16 cellular contexts compared by ENCODE assay signal in genomic region chr4:23885943-23886590, GRCh38. TPM values are rescaled to one million over a fixed set of nuclear protein-coding genes. Genes with fewer than 3 reads are reported as not detected.
DNase-seq lines count a peak whose midpoint lies in the region; ATAC-seq and TF ChIP-seq lines count a peak whose summit lies in the region.
"Had no signal": no experiment of that assay in that cellular context is flagged by ENCODE, and none has a peak within 500 bp of the region (broad histone marks: within the 10 kb centered on the region; RNA-seq: fewer than 3 reads in every experiment).

No MANE protein-coding gene starts in this region.

- intact Hi-C loops in left ventricle myocardium superior (cut with micrococcal nuclease) (no loop called here), left lung (cut with DNase I) (no loop called here)

- H3K36me3 Mint-ChIP-seq in HFFc6 (ENCODE audit: low read depth): no peaks in the 10 kb centered on the region

- no peak for DNase-seq in right atrium auricular region (ENCODE audit: low spot score)
- DNase-seq in left ventricle myocardium superior: no peak
- DNase-seq in epithelial cell of proximal tubule (ENCODE audit: low read depth): no peak
- no peak for DNase-seq in left lung
- DNase-seq in nucleus accumbens (lab: John Stamatoyannopoulos, UW): no peak
- no peak for DNase-seq in HFFc6
- DNase-seq: CD8-positive, alpha-beta memory T cell; DMS79 treated with DMSO at 0.1 percent for 48 hours; NCI-H1105 treated with DMSO at 0.1 percent for 48 hours; NCI-H2029 treated with DMSO at 0.1 percent for 48 hours; NCI-H82; PC-9 had no signal

- peak overlapping the region; percentile 75 for H3K4me2 ChIP-seq in parathyroid adenoma (ENCODE audit: low read length)
- H3K4me2 ChIP-seq: A549; BLaER1 treated with 17β-estradiol and CSF1 and Interleukin-3, amounts not matched to agents 10 nM and 100 nM; PC-9 had no signal

- no peaks in the 10 kb centered on the region for H3K79me2 ChIP-seq in parathyroid adenoma

- H3K27me3 ChIP-seq in right atrium auricular region: no peaks in the 10 kb centered on the region
- H3K27me3 ChIP-seq in parathyroid adenoma (ENCODE audit: control insufficient read depth, insufficient read depth, low read length): no peaks in the 10 kb centered on the region
- peaks cover 0 to 3% of the 10 kb centered on the region in 2 donors for H3K27me3 ChIP-seq in left lung
- H3K27me3 ChIP-seq: BLaER1 treated with 17β-estradiol and CSF1 and Interleukin-3, amounts not matched to agents 10 nM and 100 nM had no signal

- no peak overlapping the region for H3K4me3 Mint-ChIP-seq in HFFc6
- H3K4me3 Mint-ChIP-seq: CD8-positive, alpha-beta memory T cell had no signal

- H3K36me3 ChIP-seq in right atrium auricular region (peaks cover 10% of the 10 kb centered on the region), parathyroid adenoma (ENCODE audit: control insufficient read depth, insufficient read depth, low read length) (no peaks in the 10 kb centered on the region), left lung (no peaks in the 10 kb centered on the region)
- H3K36me3 ChIP-seq: BLaER1 treated with 17β-estradiol and CSF1 and Interleukin-3, amounts not matched to agents 10 nM and 100 nM had no signal

- peaks cover 3% of the 10 kb centered on the region; the same call in 1 of the 2 replicates for H3K9me3 Mint-ChIP-seq in HFFc6

- H3K27ac ChIP-seq in right atrium auricular region: peak overlapping the region; percentile 86 to 94
- H3K27ac ChIP-seq in parathyroid adenoma: peak overlapping the region; percentile 98
- no peak overlapping the region for H3K27ac ChIP-seq in left lung
- H3K27ac ChIP-seq: A549; BLaER1 treated with 17β-estradiol and CSF1 and Interleukin-3, amounts not matched to agents 10 nM and 100 nM; PC-9 had no signal

- H3K27me3 Mint-ChIP-seq in HFFc6 (ENCODE audit: insufficient read depth): no peaks in the 10 kb centered on the region

- H3K4me3 ChIP-seq in right atrium auricular region (peak overlapping the region; percentile 22 to 59), epithelial cell of proximal tubule (ENCODE audit: low read depth, low read length) (peak overlapping the region; percentile 81), parathyroid adenoma (ENCODE audit: low read depth, low read length) (peak overlapping the region; percentile 95), left lung (no peak overlapping the region)
- H3K4me3 ChIP-seq: A549; BLaER1 treated with 17β-estradiol and CSF1 and Interleukin-3, amounts not matched to agents 10 nM and 100 nM; PC-9 had no signal

- no peak overlapping the region for H3K9ac ChIP-seq in parathyroid adenoma
- H3K9ac ChIP-seq: BLaER1 treated with 17β-estradiol and CSF1 and Interleukin-3, amounts not matched to agents 10 nM and 100 nM had no signal

- no peak overlapping the region for H2AFZ ChIP-seq in parathyroid adenoma
- H2AFZ ChIP-seq: PC-9 had no signal

- H3K9me3 ChIP-seq in right atrium auricular region (no peaks in the 10 kb centered on the region), parathyroid adenoma (ENCODE audit: control insufficient read depth, low read length) (no peaks in the 10 kb centered on the region), left lung (no peaks in the 10 kb centered on the region)
- H3K9me3 ChIP-seq: A549; BLaER1 treated with 17β-estradiol and CSF1 and Interleukin-3, amounts not matched to agents 10 nM and 100 nM had no signal

- peaks cover 16% of the 10 kb centered on the region; the same call in 1 of the 2 replicates for H3K4me1 Mint-ChIP-seq in HFFc6 (ENCODE audit: low read depth)

- H3K4me1 ChIP-seq in right atrium auricular region (peaks cover 0 to 23% of the 10 kb centered on the region in 2 donors), parathyroid adenoma (peaks cover 18% of the 10 kb centered on the region), left lung (peaks cover 0 to 4% of the 10 kb centered on the region in 2 donors)
- H3K4me1 ChIP-seq: A549; BLaER1 treated with 17β-estradiol and CSF1 and Interleukin-3, amounts not matched to agents 10 nM and 100 nM had no signal

- H3K27ac Mint-ChIP-seq in HFFc6: no peak overlapping the region
- H3K27ac Mint-ChIP-seq: CD8-positive, alpha-beta memory T cell had no signal

- no peak for ATAC-seq in left ventricle myocardium superior
- ATAC-seq in left lung: no peak
- ATAC-seq: A549, HCT116 had no signal

- TF ChIP-seq CTCF in right atrium auricular region (IDR thresholded peaks at IDR 0.05) (no peak), epithelial cell of proximal tubule (conservative IDR thresholded peaks at IDR 0.05; ENCODE audit: low read depth, low read length) (no peak), parathyroid adenoma (IDR thresholded peaks at IDR 0.05) (no peak), left lung (IDR thresholded peaks at IDR 0.05) (no peak), HFFc6 (IDR thresholded peaks at IDR 0.05) (no peak)

RNA-seq across cellular contexts. Expression of gene PPARGC1A, which starts 3.8 kb away (rescaled TPM):
- total RNA-seq in right atrium auricular region: 10 to 100 TPM; 41.6 to 72.3 TPM
- 97.2 TPM for total RNA-seq in left ventricle myocardium superior
- total RNA-seq in epithelial cell of proximal tubule: 0.72 and 1.4 TPM in 2 replicates
- total RNA-seq in left lung: 1 to 10 TPM; 9.1 to 9.2 TPM
- not detected for total RNA-seq in HFFc6 (2021; fragmentation: NEBNext Ultra II Directional; extraction: Animal tissue kit (Norgen Biotek cat#: 25700))
- total RNA-seq: CD8-positive, alpha-beta memory T cell; PC-9 had no signal

Comparison
In these comparisons a context has a peak if more than half of its experiments do, and no peak if none do; other contexts are left out.
1. H3K27ac ChIP-seq: peak in right atrium auricular region (2 of 2) and parathyroid adenoma (single experiment); none in left lung (0 of 2).
2. H3K4me3 ChIP-seq: peak in right atrium auricular region (2 of 2), epithelial cell of proximal tubule (single experiment) and parathyroid adenoma (single experiment); none in left lung (0 of 2).